Comparison of ENCODE assay signal across 15 cellular contexts in genomic region chrX:48472851-48473717, GRCh38. TPM values are rescaled to one million over a fixed set of nuclear protein-coding genes. Genes with fewer than 3 reads are reported as not detected.
DNase-seq lines count a peak whose midpoint lies in the region; ATAC-seq and TF ChIP-seq lines count a peak whose summit lies in the region.
"Had no signal": no experiment of that assay in that cellular context is flagged by ENCODE, and none has a peak within 500 bp of the region (broad histone marks: within the 10 kb centered on the region; RNA-seq: fewer than 3 reads in every experiment).

No MANE protein-coding gene starts in this region.

- no peaks in the 10 kb centered on the region for H3K79me1 ChIP-seq in neuronal stem cell (ENCODE audit: low read depth, low read length)

- no peak overlapping the region for H2BK12ac ChIP-seq in neuronal stem cell (ENCODE audit: low read length)

- ATAC-seq in HG02588 (IDR thresholded peaks at IDR 0.05; ENCODE audit: unreplicated experiment) (no peak), GM18502 (IDR thresholded peaks at IDR 0.05; ENCODE audit: poor library complexity, unreplicated experiment) (no peak)
- ATAC-seq: psoas muscle had no signal

- no peak overlapping the region for H2BK120ac ChIP-seq in neuronal stem cell (ENCODE audit: low read depth, low read length)

- no peak for TF ChIP-seq CTCF in choroid plexus epithelial cell (conservative IDR thresholded peaks at IDR 0.05; ENCODE audit: low read depth, low read length)

- no peak overlapping the region for H3K14ac ChIP-seq in neuronal stem cell (ENCODE audit: low read length)

- peak overlapping the region; percentile 56 for H2AFZ ChIP-seq in neuronal stem cell (ENCODE audit: low read length)

- no peak overlapping the region for H3K9ac ChIP-seq in neuronal stem cell (ENCODE audit: low read depth, low read length, poor library complexity)

- H3K4me1 ChIP-seq in neuronal stem cell (ENCODE audit: control insufficient read depth in 2 of 2, insufficient read depth in 1 of 2, low read depth in 1 of 2, low read length in 2 of 2), result peaks cover 9 to 10% of the 10 kb centered on the region in 2 donors
- H3K4me1 ChIP-seq: psoas muscle had no signal

- no peak overlapping the region for H3K23ac ChIP-seq in neuronal stem cell (ENCODE audit: low read depth, low read length, poor library complexity)

- no peaks in the 10 kb centered on the region for H3K36me3 ChIP-seq in neuronal stem cell (replicated peaks in 1 of 2; ENCODE audit: control insufficient read depth in 2 of 2, insufficient read depth in 2 of 2, low read length in 2 of 2)
- H3K36me3 ChIP-seq: left ventricle myocardium inferior had no signal

- H2BK5ac ChIP-seq in neuronal stem cell (ENCODE audit: low read length), result no peak overlapping the region

- no peak overlapping the region for H2BK15ac ChIP-seq in neuronal stem cell (ENCODE audit: low read length)

- no peaks in the 10 kb centered on the region for H3K27me3 ChIP-seq in neuronal stem cell (ENCODE audit: control insufficient read depth in 3 of 3, insufficient read depth in 3 of 3, low read depth in 1 of 3, low read length in 3 of 3)
- H3K27me3 ChIP-seq: stomach had no signal

- peak overlapping the region; percentile 74 for H3K27ac ChIP-seq in neuronal stem cell (replicated peaks; ENCODE audit: low read length)
- H3K27ac ChIP-seq: left ventricle myocardium inferior, psoas muscle, stomach had no signal

- no peaks in the 10 kb centered on the region for H3K9me3 ChIP-seq in neuronal stem cell (replicated peaks in 1 of 2; ENCODE audit: control insufficient read depth in 2 of 2, insufficient read depth in 1 of 2, low read depth in 1 of 2, low read length in 2 of 2)
- H3K9me3 ChIP-seq: left ventricle myocardium inferior, psoas muscle, stomach had no signal

- no peak overlapping the region for H3K18ac ChIP-seq in neuronal stem cell (ENCODE audit: low read length)

- no peak overlapping the region for H4K91ac ChIP-seq in neuronal stem cell (ENCODE audit: low read depth, low read length, poor library complexity)

- peak overlapping the region; percentile 11 for H3K4me2 ChIP-seq in neuronal stem cell (ENCODE audit: insufficient read depth, low read length, poor library complexity, severe bottlenecking)

- H2AK5ac ChIP-seq in neuronal stem cell (ENCODE audit: low read depth, low read length), result no peak overlapping the region

- no peak overlapping the region for H3K4ac ChIP-seq in neuronal stem cell (ENCODE audit: low read length)

- DNase-seq in EH (ENCODE audit: low read depth) (peak; percentile 14), NCI-H524 (lab: John Stamatoyannopoulos, UW) (peak; percentile 82 to 94), choroid plexus epithelial cell (ENCODE audit: low read depth) (peak; percentile 23), neuronal stem cell (ENCODE audit: low spot score) (no peak), NCI-H2227 (lab: John Stamatoyannopoulos, UW; ENCODE audit: unreplicated experiment) (no peak), NCI-H1436 (lab: John Stamatoyannopoulos, UW) (no peak)
- DNase-seq: activated CD4-positive, alpha-beta T cell treated with anti-CD3 and anti-CD28 coated beads, Interleukin-2, amount 50 U/mL, for 4 hours; activated T-cell treated with anti-CD3 and anti-CD28 coated beads, Interleukin-2, amount 50 U/mL, for 24 hours; effector CD8-positive, alpha-beta T cell; left ventricle myocardium inferior; naive B cell; psoas muscle; stomach had no signal

- no CpG with 5 or more reads among the region's 13 CpGs for WGBS in neuronal stem cell (ENCODE audit: extremely low coverage in 2 of 2, insufficient read length in 2 of 2, insufficient replicate concordance in 1 of 2), 2 donors

- H4K8ac ChIP-seq in neuronal stem cell (ENCODE audit: low read depth, low read length), result no peak overlapping the region

- no peak overlapping the region for H3K4me3 ChIP-seq in choroid plexus epithelial cell (ENCODE audit: low read depth, low read length)
- H3K4me3 ChIP-seq in neuronal stem cell (ENCODE audit: low read length in 2 of 2), result no peak overlapping the region
- H3K4me3 ChIP-seq: left ventricle myocardium inferior, psoas muscle, stomach had no signal

RNA-seq across cellular contexts. Expression of gene FTSJ1, which starts 2.9 kb away (rescaled TPM):
- polyA plus RNA-seq in neuronal stem cell (2013, experiment 1 of 2), result 30.5 TPM
- 30.8 TPM for polyA plus RNA-seq in neuronal stem cell (2013, experiment 2 of 2)

RNA-seq across cellular contexts. Expression of gene SLC38A5, which starts 3.0 kb away (rescaled TPM):
- polyA plus RNA-seq in neuronal stem cell (2013, experiment 1 of 2), result 3.7 TPM
- polyA plus RNA-seq in neuronal stem cell (2013, experiment 2 of 2), result 4.0 TPM

RNA-seq across cellular contexts. Expression of gene PORCN, which starts 35.7 kb away (rescaled TPM):
- 12.1 TPM for polyA plus RNA-seq in neuronal stem cell (2013, experiment 1 of 2)
- polyA plus RNA-seq in neuronal stem cell (2013, experiment 2 of 2), result 11.9 TPM

RNA-seq across cellular contexts. Expression of gene EBP, which starts 48.5 kb away (rescaled TPM):
- 106 TPM for polyA plus RNA-seq in neuronal stem cell (2013, experiment 1 of 2)
- 101 TPM for polyA plus RNA-seq in neuronal stem cell (2013, experiment 2 of 2)

Comparison
In these comparisons a context has a peak if more than half of its experiments do, and no peak if none do; other contexts are left out.
1. DNase-seq: peak in EH (single experiment), NCI-H524 (2 of 2) and choroid plexus epithelial cell (single experiment); none in neuronal stem cell (single experiment), NCI-H2227 (single experiment) and NCI-H1436 (single experiment).